In genomic region chr19:29524912-29525870, GRCh38 we compare ENCODE assay signal across 13 cellular contexts. TPM values are rescaled to one million over a fixed set of nuclear protein-coding genes. Genes with fewer than 3 reads are reported as not detected.
A peak's percentile ranks its signal among the peaks of the same experiment; 100 is the strongest.
DNase-seq lines count a peak whose midpoint lies in the region; ATAC-seq, FAIRE-seq and TF ChIP-seq lines count a peak whose summit lies in the region.
"Had no signal": no experiment of that assay in that cellular context is flagged by ENCODE, and none has a peak within 500 bp of the region (broad histone marks: within the 10 kb centered on the region; RNA-seq: fewer than 3 reads in every experiment).

No MANE protein-coding gene starts in this region.

- H3K9ac ChIP-seq in HepG2 (ENCODE audit: insufficient read depth, low read depth, low read length), result no peak overlapping the region

- BruUV-seq in HepG2 (replicated peaks; lab: Mats Ljungman, UMichigan), result no TSS peak

- no peak overlapping the region for H2AFZ ChIP-seq in HepG2 (ENCODE audit: low read length)

- in situ Hi-C loops in HepG2 (cut with HindIII; ENCODE audit: extremely low pct_ligation_motif_present, low pct_unique_long_range_greater_than_20kb) (no loop called here), HAP-1 (cut with MboI; ENCODE audit: low sequenced_read_pairs) (no loop called here)

- H3K27me3 ChIP-seq in right lobe of liver, result peaks cover 0 to 13% of the 10 kb centered on the region in 2 donors
- peaks cover 4 to 29% of the 10 kb centered on the region in 2 experiments; a peak in 4 of 5 replicates for H3K27me3 ChIP-seq in HepG2 (ENCODE audit: control insufficient read depth in 1 of 2, insufficient read depth in 2 of 2, low read length in 2 of 2)
- peaks cover 4% of the 10 kb centered on the region for H3K27me3 ChIP-seq in vagina
- peaks cover 44% of the 10 kb centered on the region for H3K27me3 ChIP-seq in HAP-1 (ENCODE audit: low read depth)

- H4K20me1 ChIP-seq in HepG2 (ENCODE audit: insufficient read depth, low read length), result no peaks in the 10 kb centered on the region

- no peaks in the 10 kb centered on the region for H3K9me3 Mint-ChIP-seq in activated naive CD8-positive, alpha-beta T cell treated with anti-CD3 and anti-CD28 coated beads, Interleukin-2, amount 50 U/mL, for 24 hours
- peaks cover 4% of the 10 kb centered on the region for H3K9me3 Mint-ChIP-seq in memory B cell

- TF ChIP-seq CTCF in right lobe of liver (IDR thresholded peaks at IDR 0.05), result no peak
- no peak for TF ChIP-seq CTCF in HepG2 (CRISPR knock-in tag; IDR thresholded peaks at IDR 0.05)
- no peak for TF ChIP-seq CTCF in vagina (IDR thresholded peaks at IDR 0.05)

- 0% methylated on average over 3 of the region's 84 CpGs for WGBS in right lobe of liver (ENCODE audit: insufficient coverage, low coverage, low lambda C conversion rate, missing lambda C conversion rate)
- WGBS in HepG2 (ENCODE audit: low lambda C conversion rate), result 70% methylated on average over 9 of the region's 84 CpGs

- H3K4me2 ChIP-seq in HepG2 (ENCODE audit: low read depth, low read length), result no peak overlapping the region

- no peak overlapping the region for H3K27ac ChIP-seq in right lobe of liver
- H3K27ac ChIP-seq in HepG2 (ENCODE audit: extremely low read length, insufficient read depth, low read length), result no peak overlapping the region
- H3K27ac ChIP-seq in vagina, result peak overlapping the region; percentile 57
- H3K27ac ChIP-seq: C4-2B, epithelial cell of prostate, SJSA1 had no signal

- TF ChIP-seq POLR2A in right lobe of liver (IDR thresholded peaks at IDR 0.05), result no peak
- TF ChIP-seq POLR2A in HepG2 (IDR thresholded peaks at IDR 0.05; ENCODE audit: insufficient read depth in 1 of 2, low read depth in 2 of 2, low read length in 2 of 2), result no peak
- TF ChIP-seq POLR2A in vagina (IDR thresholded peaks at IDR 0.05), result no peak

- H3K27ac Mint-ChIP-seq in activated naive CD8-positive, alpha-beta T cell treated with anti-CD3 and anti-CD28 coated beads, Interleukin-2, amount 50 U/mL, for 24 hours, result no peak overlapping the region
- no peak overlapping the region for H3K27ac Mint-ChIP-seq in memory B cell

- H3K79me2 ChIP-seq in HepG2 (ENCODE audit: insufficient read depth, low read length), result no peaks in the 10 kb centered on the region

- no peaks in the 10 kb centered on the region for H3K36me3 Mint-ChIP-seq in activated naive CD8-positive, alpha-beta T cell treated with anti-CD3 and anti-CD28 coated beads, Interleukin-2, amount 50 U/mL, for 24 hours (ENCODE audit: low read depth)
- peaks cover 6% of the 10 kb centered on the region for H3K36me3 Mint-ChIP-seq in memory B cell

- H3K4me1 ChIP-seq in right lobe of liver (peaks cover 0 to 10% (median 0%) of the 10 kb centered on the region in 4 donors), HepG2 (ENCODE audit: insufficient read depth, low read length) (peaks cover 10% of the 10 kb centered on the region), vagina (peaks cover 51% of the 10 kb centered on the region), HAP-1 (no peaks in the 10 kb centered on the region; the same call in 1 of the 2 replicates)
- H3K4me1 ChIP-seq: SJSA1 had no signal

- POLR2A ChIA-PET in HepG2 (lab: Yijun Ruan, JAX), result no interaction called here

- H3K4me3 ChIP-seq in right lobe of liver (no peak overlapping the region), HepG2 (replicated peaks in 1 of 3; ENCODE audit: insufficient read depth in 1 of 3, low read depth in 2 of 3, low read length in 3 of 3) (no peak overlapping the region), vagina (peak overlapping the region; percentile 37 to 44), HAP-1 (no peak overlapping the region)
- H3K4me3 ChIP-seq: MG63, mucosa of descending colon, SJSA1 had no signal

- H3K9me3 ChIP-seq in right lobe of liver, result no peaks in the 10 kb centered on the region
- H3K9me3 ChIP-seq in HepG2 (ENCODE audit: low read length), result no peaks in the 10 kb centered on the region
- H3K9me3 ChIP-seq in vagina, result no peaks in the 10 kb centered on the region
- no peaks in the 10 kb centered on the region for H3K9me3 ChIP-seq in HAP-1
- H3K9me3 ChIP-seq: MG63, mucosa of descending colon had no signal

- peak overlapping the region; percentile 42 for H3K4me3 Mint-ChIP-seq in activated naive CD8-positive, alpha-beta T cell treated with anti-CD3 and anti-CD28 coated beads, Interleukin-2, amount 50 U/mL, for 24 hours
- H3K4me3 Mint-ChIP-seq in memory B cell, result peak overlapping the region; percentile 53

- TF ChIP-seq EP300 in HepG2 (IDR thresholded peaks at IDR 0.05; ENCODE audit: low read depth in 2 of 2, low read length in 2 of 2), result no peak
- TF ChIP-seq EP300 in HepG2 (CRISPR knock-in tag; IDR thresholded peaks at IDR 0.05; ENCODE audit: borderline replicate concordance), result no peak

- H3K4me1 Mint-ChIP-seq in activated naive CD8-positive, alpha-beta T cell treated with anti-CD3 and anti-CD28 coated beads, Interleukin-2, amount 50 U/mL, for 24 hours, result peaks cover 30% of the 10 kb centered on the region
- peaks cover 6% of the 10 kb centered on the region for H3K4me1 Mint-ChIP-seq in memory B cell

- ATAC-seq in right lobe of liver (no peak), HepG2 (no peak), memory B cell (ENCODE audit: low read depth) (no peak), GM19328 (IDR thresholded peaks at IDR 0.05; ENCODE audit: unreplicated experiment) (no peak)
- no peak for ATAC-seq in activated naive CD8-positive, alpha-beta T cell treated with anti-CD3 and anti-CD28 coated beads, Interleukin-2, amount 50 U/mL, for 24 hours
- ATAC-seq: mucosa of descending colon had no signal

- DNase-seq in right lobe of liver (peak in 2 of 3 donors; percentile 15 to 49), HepG2 (ENCODE audit: low spot score) (no peak), memory B cell (ENCODE audit: low spot score in 2 of 2) (no peak), vagina (ENCODE audit: extremely low spot score in 2 of 2) (no peak), GM19240 (ENCODE audit: insufficient read length, low spot score) (no peak), HAP-1 (ENCODE audit: low spot score in 2 of 2) (no peak)
- no peak for DNase-seq in activated naive CD8-positive, alpha-beta T cell treated with anti-CD3 and anti-CD28 coated beads, Interleukin-2, amount 50 U/mL, for 24 hours
- DNase-seq: MG63 had no signal

- peaks cover 64% of the 10 kb centered on the region for H3K27me3 Mint-ChIP-seq in activated naive CD8-positive, alpha-beta T cell treated with anti-CD3 and anti-CD28 coated beads, Interleukin-2, amount 50 U/mL, for 24 hours
- H3K27me3 Mint-ChIP-seq in memory B cell, result peaks cover 26% of the 10 kb centered on the region

- CTCF ChIA-PET in HepG2 (lab: Yijun Ruan, JAX; ENCODE audit: low intra/inter-chr PET ratio, low total read pairs), result no interaction called here

- intact Hi-C loops in right lobe of liver (cut with DNase I), result no loop called here
- intact Hi-C loops in HepG2 (cut with micrococcal nuclease; ENCODE audit: unreplicated experiment), result loop anchor here (5.0 kb wide), 1 partner anchor 58 kb away; no protein-coding TSS in a partner anchor
- intact Hi-C loops in vagina (cut with DNase I), result no loop called here

- TF ChIP-seq RAD21 in HepG2 (CRISPR knock-in tag; IDR thresholded peaks at IDR 0.05), result no peak

- H3K36me3 ChIP-seq in right lobe of liver (no peaks in the 10 kb centered on the region), HepG2 (replicated peaks in 1 of 2; ENCODE audit: control insufficient read depth in 1 of 2, insufficient read depth in 2 of 2, low read length in 2 of 2) (no peaks in the 10 kb centered on the region), vagina (no peaks in the 10 kb centered on the region), HAP-1 (replicated peaks) (no peaks in the 10 kb centered on the region)
- H3K36me3 ChIP-seq: MG63, SJSA1 had no signal

- no peak for FAIRE-seq in HepG2 (lab: Jason Lieb, UNC)

TF ChIP-seq in HepG2, 621 proteins besides CTCF, POLR2A, EP300 and RAD21 (continues in another document):
- TF ChIP-seq DBP (CRISPR knock-in tag; IDR thresholded peaks at IDR 0.05; ENCODE audit: not compliant biosample characterization), result no peak

RNA-seq across cellular contexts. Expression of gene VSTM2B, which starts 0.6 kb away (rescaled TPM):
- total RNA-seq in right lobe of liver (not detected), HepG2 (2016; rRNA removed; fragmentation: Illumina TruSeq; extraction: Trizol) (not detected in 2 replicates), vagina (0.98 TPM)
- not detected in 2 replicates for total RNA-seq in HepG2 (2016; cell fraction: cytosol; rRNA removed; fragmentation: Illumina TruSeq; extraction: Trizol; ENCODE audit: low read depth)
- total RNA-seq in HepG2 (2016; cell fraction: insoluble cytoplasmic fraction; rRNA removed; fragmentation: Illumina TruSeq; extraction: Trizol), result not detected in 2 replicates
- not detected in 2 replicates for total RNA-seq in HepG2 (2016; cell fraction: membrane; rRNA removed; fragmentation: Illumina TruSeq; extraction: Trizol)
- not detected in 2 replicates for total RNA-seq in HepG2 (2016; cell fraction: nucleus; rRNA removed; fragmentation: Illumina TruSeq; extraction: Trizol)
- not detected in 2 replicates for polyA plus RNA-seq in HepG2 (2011; rRNA removed)
- polyA plus RNA-seq in HepG2 (2011; cell fraction: cytosol; rRNA removed), result not detected in 2 replicates
- polyA plus RNA-seq in HepG2 (2011; cell fraction: nucleus; rRNA removed), result not detected in 2 replicates
- polyA plus RNA-seq in HepG2 (2012), result not detected in 2 replicates
- not detected in 2 replicates for polyA plus RNA-seq in HepG2 (2016; cell fraction: cytosol; fragmentation: Illumina TruSeq; extraction: Trizol; ENCODE audit: low read depth)
- polyA plus RNA-seq in HepG2 (2016; cell fraction: insoluble cytoplasmic fraction; fragmentation: Illumina TruSeq; extraction: Trizol; ENCODE audit: low read depth), result not detected in 2 replicates
- not detected in 2 replicates for polyA plus RNA-seq in HepG2 (2016; cell fraction: membrane; fragmentation: Illumina TruSeq; extraction: Trizol; ENCODE audit: low read depth)
- not detected in 2 replicates for polyA plus RNA-seq in HepG2 (2016; cell fraction: nucleus; fragmentation: Illumina TruSeq; extraction: Trizol; ENCODE audit: insufficient read depth, low read depth)
- not detected in 2 replicates for polyA minus RNA-seq in HepG2 (2011; rRNA and poly(A)+ RNA removed; ENCODE audit: low replicate concordance)
- polyA minus RNA-seq in HepG2 (2011; cell fraction: cytosol; rRNA and poly(A)+ RNA removed), result not detected in 2 replicates
- not detected in 2 replicates for polyA minus RNA-seq in HepG2 (2011; cell fraction: nucleus; rRNA and poly(A)+ RNA removed)
- total RNA-seq: SJSA1 had no signal

Comparison
In these comparisons a context has a peak if more than half of its experiments do, and no peak if none do; other contexts are left out.
1. DNase-seq: peak in right lobe of liver (2 of 3); none in HepG2 (single experiment), activated naive CD8-positive, alpha-beta T cell treated with anti-CD3 and anti-CD28 coated beads, Interleukin-2, amount 50 U/mL, for 24 hours (single experiment), memory B cell (0 of 2), vagina (0 of 2), GM19240 (single experiment) and HAP-1 (0 of 2).
2. H3K4me3 ChIP-seq: peak in vagina (2 of 2); none in right lobe of liver (0 of 3), HepG2 (0 of 3) and HAP-1 (single experiment).